Comparison of ENCODE assay signal across 23 cellular contexts in genomic region chr1:3372317-3372716, GRCh38.
DNase-seq lines count a peak whose midpoint lies in the region; ATAC-seq and TF ChIP-seq lines count a peak whose summit lies in the region.
"Had no signal": no experiment of that assay in that cellular context is flagged by ENCODE, and none has a peak within 500 bp of the region (broad histone marks: within the 10 kb centered on the region; RNA-seq: fewer than 3 reads in every experiment).

No MANE protein-coding gene starts in this region.

- peak; percentile 12 for DNase-seq in activated T-cell treated with anti-CD3 and anti-CD28 coated beads for 48 hours (ENCODE audit: low read depth)
- DNase-seq in activated T-cell treated with anti-CD3 and anti-CD28 coated beads, Interleukin-2, amount 50 U/mL, for 4 hours: no peak
- DNase-seq in M059J (ENCODE audit: low read depth): peak; percentile 36
- peak; percentile 55 for DNase-seq in activated naive CD8-positive, alpha-beta T cell treated with anti-CD3 and anti-CD28 coated beads for 36 hours
- peak; percentile 36 for DNase-seq in stimulated activated CD8-positive, alpha-beta memory T cell treated with anti-CD3 and anti-CD28 coated beads, Interleukin-4, amount 100 ng/mL, for 48 hours
- DNase-seq in neural progenitor cell (ENCODE audit: low spot score): no peak
- DNase-seq in SIG-M5 (lab: John Stamatoyannopoulos, UW): no peak
- DNase-seq in foreskin fibroblast: no peak
- DNase-seq: ACHN; CD4-positive, alpha-beta T cell; DMS153; foreskin melanocyte; KBM-7; kidney glomerular epithelial cell; NCI-H1092; NCI-H526; PC-3; stimulated activated naive B cell treated with anti-CD40 and anti-IgM and Interleukin-4, amounts not matched to agents 10 μg/mL and 1 μg/mL and 100 μg/mL, for 72 hours; trophoblast cell had no signal

- H3K4me1 Mint-ChIP-seq in activated T-cell treated with anti-CD3 and anti-CD28 coated beads, Interleukin-2, amount 50 U/mL, for 4 hours (ENCODE audit: low read depth): peaks cover 13% of the 10 kb centered on the region
- H3K4me1 Mint-ChIP-seq in activated naive CD8-positive, alpha-beta T cell treated with anti-CD3 and anti-CD28 coated beads for 36 hours: peaks cover 15% of the 10 kb centered on the region
- peaks cover 25% of the 10 kb centered on the region for H3K4me1 Mint-ChIP-seq in neural progenitor cell
- H3K4me1 Mint-ChIP-seq: stimulated activated naive B cell treated with anti-CD40 and anti-IgM and Interleukin-4, amounts not matched to agents 10 μg/mL and 1 μg/mL and 100 μg/mL, for 72 hours had no signal

- no peak overlapping the region for H2AFZ ChIP-seq in neural progenitor cell (replicated peaks)

- no peak overlapping the region for H3K27ac ChIP-seq in neural progenitor cell
- H3K27ac ChIP-seq: epithelial cell of prostate had no signal

- H3K27me3 ChIP-seq in neural progenitor cell: no peaks in the 10 kb centered on the region

- no peaks in the 10 kb centered on the region for H3K36me3 Mint-ChIP-seq in activated T-cell treated with anti-CD3 and anti-CD28 coated beads, Interleukin-2, amount 50 U/mL, for 4 hours (ENCODE audit: insufficient read depth)
- H3K36me3 Mint-ChIP-seq in activated naive CD8-positive, alpha-beta T cell treated with anti-CD3 and anti-CD28 coated beads for 36 hours: no peaks in the 10 kb centered on the region
- no peaks in the 10 kb centered on the region for H3K36me3 Mint-ChIP-seq in neural progenitor cell
- H3K36me3 Mint-ChIP-seq: memory B cell; naive thymus-derived CD8-positive, alpha-beta T cell; stimulated activated naive B cell treated with anti-CD40 and anti-IgM and Interleukin-4, amounts not matched to agents 10 μg/mL and 1 μg/mL and 100 μg/mL, for 72 hours had no signal

- H3K79me2 ChIP-seq in neural progenitor cell (ENCODE audit: low read depth): no peaks in the 10 kb centered on the region

- peaks cover 11% of the 10 kb centered on the region for H3K27me3 Mint-ChIP-seq in activated T-cell treated with anti-CD3 and anti-CD28 coated beads, Interleukin-2, amount 50 U/mL, for 4 hours (ENCODE audit: low read depth)
- peaks cover 7% of the 10 kb centered on the region for H3K27me3 Mint-ChIP-seq in activated naive CD8-positive, alpha-beta T cell treated with anti-CD3 and anti-CD28 coated beads for 36 hours
- peaks cover 22% of the 10 kb centered on the region for H3K27me3 Mint-ChIP-seq in neural progenitor cell (ENCODE audit: insufficient read depth, low read depth)
- H3K27me3 Mint-ChIP-seq: CD4-positive, alpha-beta T cell had no signal

- H3K4me3 ChIP-seq in neural progenitor cell (no peak overlapping the region), foreskin fibroblast (ENCODE audit: low read depth in 1 of 2, low read length in 2 of 2) (no peak overlapping the region)

- no peaks in the 10 kb centered on the region for H4K20me1 ChIP-seq in neural progenitor cell (ENCODE audit: low read depth)

- H3F3A ChIP-seq in neural progenitor cell (ENCODE audit: low read depth): no peaks in the 10 kb centered on the region

- H3K4me3 Mint-ChIP-seq in activated T-cell treated with anti-CD3 and anti-CD28 coated beads, Interleukin-2, amount 50 U/mL, for 4 hours: no peak overlapping the region
- H3K4me3 Mint-ChIP-seq in activated naive CD8-positive, alpha-beta T cell treated with anti-CD3 and anti-CD28 coated beads for 36 hours: no peak overlapping the region
- no peak overlapping the region for H3K4me3 Mint-ChIP-seq in neural progenitor cell
- H3K4me3 Mint-ChIP-seq: CD4-positive, alpha-beta T cell; memory B cell; stimulated activated naive B cell treated with anti-CD40 and anti-IgM and Interleukin-4, amounts not matched to agents 10 μg/mL and 1 μg/mL and 100 μg/mL, for 72 hours had no signal

- no peaks in the 10 kb centered on the region for H3K36me3 ChIP-seq in neural progenitor cell

- no peak overlapping the region for H3K4me2 ChIP-seq in neural progenitor cell

- no peak for ATAC-seq in activated T-cell treated with anti-CD3 and anti-CD28 coated beads, Interleukin-2, amount 50 U/mL, for 4 hours
- ATAC-seq: HCT116; PC-3; stimulated activated naive B cell treated with anti-CD40 and anti-IgM and Interleukin-4, amounts not matched to agents 10 μg/mL and 1 μg/mL and 100 μg/mL, for 72 hours had no signal

- no peaks in the 10 kb centered on the region for H3K9me3 Mint-ChIP-seq in activated T-cell treated with anti-CD3 and anti-CD28 coated beads, Interleukin-2, amount 50 U/mL, for 4 hours
- H3K9me3 Mint-ChIP-seq in activated naive CD8-positive, alpha-beta T cell treated with anti-CD3 and anti-CD28 coated beads for 36 hours: no peaks in the 10 kb centered on the region
- peaks cover 5% of the 10 kb centered on the region for H3K9me3 Mint-ChIP-seq in neural progenitor cell
- H3K9me3 Mint-ChIP-seq: CD4-positive, alpha-beta T cell had no signal

- no peak overlapping the region for H3K9ac ChIP-seq in neural progenitor cell

- H3K4me1 ChIP-seq in neural progenitor cell: no peaks in the 10 kb centered on the region

- H3K27ac Mint-ChIP-seq in activated naive CD8-positive, alpha-beta T cell treated with anti-CD3 and anti-CD28 coated beads for 36 hours: no peak overlapping the region
- no peak overlapping the region for H3K27ac Mint-ChIP-seq in neural progenitor cell
- H3K27ac Mint-ChIP-seq: CD4-positive, alpha-beta T cell; memory B cell; stimulated activated naive B cell treated with anti-CD40 and anti-IgM and Interleukin-4, amounts not matched to agents 10 μg/mL and 1 μg/mL and 100 μg/mL, for 72 hours had no signal

- no peaks in the 10 kb centered on the region for H3K9me3 ChIP-seq in neural progenitor cell (ENCODE audit: low read depth)

- TF ChIP-seq CTCF in neural progenitor cell (IDR thresholded peaks at IDR 0.05) (no peak), foreskin fibroblast (IDR thresholded peaks at IDR 0.05; ENCODE audit: low read depth, low read length) (no peak)

Comparison
In these comparisons a context has a peak if more than half of its experiments do, and no peak if none do; other contexts are left out.
1. DNase-seq: peak in activated T-cell treated with anti-CD3 and anti-CD28 coated beads for 48 hours (single experiment), M059J (single experiment), activated naive CD8-positive, alpha-beta T cell treated with anti-CD3 and anti-CD28 coated beads for 36 hours (single experiment) and stimulated activated CD8-positive, alpha-beta memory T cell treated with anti-CD3 and anti-CD28 coated beads, Interleukin-4, amount 100 ng/mL, for 48 hours (single experiment); none in activated T-cell treated with anti-CD3 and anti-CD28 coated beads, Interleukin-2, amount 50 U/mL, for 4 hours (single experiment), neural progenitor cell (single experiment), SIG-M5 (single experiment) and foreskin fibroblast (0 of 2).